In the genomic region with DNA sequence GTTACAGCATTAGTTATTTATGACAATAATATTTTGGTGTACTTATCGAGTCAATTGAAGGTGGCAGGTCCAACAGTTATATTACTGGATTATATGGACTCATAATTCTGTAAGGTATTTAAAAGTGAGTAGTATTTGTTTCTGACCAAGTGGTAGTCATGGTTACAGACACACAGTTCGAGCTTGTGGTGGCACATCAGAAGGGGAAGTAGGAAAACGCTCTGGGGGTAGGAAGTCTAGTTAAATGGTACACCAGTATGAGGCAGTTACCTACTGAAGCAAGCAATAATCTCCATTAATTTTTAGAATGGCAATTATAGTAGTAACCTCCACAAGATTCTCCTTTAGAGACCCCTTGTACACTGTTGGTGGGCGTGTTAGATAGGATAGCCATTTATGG, we compare ENCODE assay signal across 24 cellular contexts.
"Had no signal": no experiment of that assay in that cellular context is flagged by ENCODE, and none has a peak within 500 bp of the region (broad histone marks: within the 10 kb centered on the region; RNA-seq: fewer than 3 reads in every experiment).

No MANE protein-coding gene starts in this region.

- H3K36me3 ChIP-seq: adrenal gland, ascending aorta, lower lobe of right lung, right lobe of liver, stomach, transverse colon, uterus had no signal

- H3K36me3 Mint-ChIP-seq: activated naive CD8-positive, alpha-beta T cell had no signal

- H3K27ac ChIP-seq: adrenal gland, ascending aorta, foreskin keratinocyte, lower lobe of right lung, right lobe of liver, skin epidermis, stomach, transverse colon, uterus, VCaP had no signal

- H3K4me1 ChIP-seq: adrenal gland, ascending aorta, foreskin keratinocyte, lower lobe of right lung, right lobe of liver, stomach, transverse colon, uterus had no signal

- H3K4me1 Mint-ChIP-seq: nephron progenitor cell had no signal

- H3K4me3 Mint-ChIP-seq: activated CD8-positive, alpha-beta T cell treated with anti-CD3 and anti-CD28 coated beads, Interleukin-2, amount 10 ng/mL, durations not matched to agents 7 days and 5 days; activated naive CD8-positive, alpha-beta T cell; nephron progenitor cell had no signal

- H3K27me3 ChIP-seq: adrenal gland, ascending aorta, foreskin keratinocyte, right lobe of liver, stomach, transverse colon, uterus had no signal

- DNase-seq: activated CD4-positive, alpha-beta T cell treated with anti-CD3 and anti-CD28 coated beads, Interleukin-2, amount 50 U/mL, for 1 hour; activated CD8-positive, alpha-beta T cell treated with anti-CD3 and anti-CD28 coated beads, Interleukin-2, amount 10 ng/mL, durations not matched to agents 7 days and 5 days; activated naive CD4-positive, alpha-beta T cell; adrenal gland; central memory CD4-positive, alpha-beta T cell; dermis blood vessel endothelial cell; effector CD8-positive, alpha-beta T cell; erythroblast; foreskin keratinocyte; lower lobe of right lung; mesendoderm; mucosa of descending colon; nephron progenitor cell; right lobe of liver; stimulated activated CD4-positive, alpha-beta T cell treated with anti-CD3 and anti-CD28 coated beads, Interleukin-1b, Interleukin-23, amount 100 ng/mL, for 48 hours; stomach; transverse colon; uterus had no signal

- H3K9me3 Mint-ChIP-seq: nephron progenitor cell had no signal

- H3K27ac Mint-ChIP-seq: activated CD8-positive, alpha-beta T cell treated with anti-CD3 and anti-CD28 coated beads, Interleukin-2, amount 10 ng/mL, durations not matched to agents 7 days and 5 days; activated naive CD8-positive, alpha-beta T cell; nephron progenitor cell had no signal

- H3K27me3 Mint-ChIP-seq: activated naive CD8-positive, alpha-beta T cell had no signal

- H3K4me3 ChIP-seq: adrenal gland, ascending aorta, lower lobe of right lung, mucosa of descending colon, right lobe of liver, skin epidermis, stomach, transverse colon, uterus had no signal

- ATAC-seq: activated CD4-positive, CD25-positive, alpha-beta regulatory T cell treated with anti-CD3 and anti-CD28 coated beads, Interleukin-2, amount 50 U/mL, for 24 hours; activated CD8-positive, alpha-beta T cell treated with anti-CD3 and anti-CD28 coated beads, Interleukin-2, amount 10 ng/mL, durations not matched to agents 7 days and 5 days; foreskin keratinocyte; left lobe of liver; mucosa of descending colon; right lobe of liver had no signal

- H3K9me3 ChIP-seq: adrenal gland, ascending aorta, lower lobe of right lung, mucosa of descending colon, right lobe of liver, stomach, transverse colon, uterus had no signal
